11 cellular contexts compared by ENCODE assay signal in the genomic region with DNA sequence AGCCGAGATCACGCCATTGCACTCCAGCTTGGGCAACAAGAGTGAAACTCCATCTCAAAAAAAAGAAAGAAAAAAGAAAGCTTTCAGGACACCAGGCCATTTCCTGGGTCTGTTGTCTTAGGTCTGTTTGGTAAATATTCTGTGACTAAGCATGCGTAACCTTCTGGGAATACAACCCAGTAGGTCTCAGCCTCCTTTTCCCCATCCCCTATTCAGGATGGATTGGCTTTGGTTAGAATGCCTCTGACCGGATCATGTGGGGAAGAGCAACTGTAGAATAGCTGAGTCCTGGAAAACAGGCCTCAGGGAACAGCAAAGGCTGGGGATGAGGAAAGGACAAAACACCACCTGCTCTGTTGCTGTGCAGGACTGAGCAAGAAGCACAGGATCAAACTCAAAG. TPM values are rescaled to one million over a fixed set of nuclear protein-coding genes. Genes with fewer than 3 reads are reported as not detected.
A peak's percentile ranks its signal among the peaks of the same experiment; 100 is the strongest.
DNase-seq lines count a peak whose midpoint lies in the region; ATAC-seq, FAIRE-seq and TF ChIP-seq lines count a peak whose summit lies in the region.
"Had no signal": no experiment of that assay in that cellular context is flagged by ENCODE, and none has a peak within 500 bp of the region (broad histone marks: within the 10 kb centered on the region; RNA-seq: fewer than 3 reads in every experiment).

No MANE protein-coding gene starts in this region.

- WGBS in K562 (ENCODE audit: insufficient coverage, low coverage, missing lambda C conversion rate), result 97% methylated on average over 3 of the region's 4 CpGs
- 94 to 99% (median 95%) methylated on average over 4 of the region's 4 CpGs for WGBS in small intestine, 3 donors

- in situ Hi-C loops in K562 (cut with MboI), result no loop called here

- H3K4me3 Mint-ChIP-seq in natural killer cell treated with Interleukin-12 subunit alpha and Interleukin-12 subunit beta and Interleukin-15 and Interleukin-18, amount 100 ng/mL, for 72 hours, result peak overlapping the region; percentile 87

- H3K4me1 Mint-ChIP-seq in natural killer cell treated with Interleukin-12 subunit alpha and Interleukin-12 subunit beta and Interleukin-15 and Interleukin-18, amount 100 ng/mL, for 72 hours (ENCODE audit: low read depth in 2 of 2), result peaks cover 9 to 14% of the 10 kb centered on the region in 2 donors

- no peaks in the 10 kb centered on the region for H3K9me3 Mint-ChIP-seq in natural killer cell treated with Interleukin-12 subunit alpha and Interleukin-12 subunit beta and Interleukin-15 and Interleukin-18, amount 100 ng/mL, for 72 hours

- H3K27me3 Mint-ChIP-seq in natural killer cell treated with Interleukin-12 subunit alpha and Interleukin-12 subunit beta and Interleukin-15 and Interleukin-18, amount 100 ng/mL, for 72 hours, result no peaks in the 10 kb centered on the region

- CTCF ChIA-PET in K562 (lab: Yijun Ruan, JAX; ENCODE audit: low intra/inter-chr PET ratio), result no interaction called here

- peaks cover 23 to 51% (median 31%) of the 10 kb centered on the region in 10 experiments for H3K4me1 ChIP-seq in BLaER1 treated with 17β-estradiol and CSF1 and Interleukin-3, amounts not matched to agents 10 nM and 100 nM
- H3K4me1 ChIP-seq in HUES48 (ENCODE audit: control insufficient read depth, insufficient read depth, low read length) (peaks cover 9% of the 10 kb centered on the region), K562 (replicated peaks in 1 of 2; ENCODE audit: control insufficient read depth in 2 of 2, insufficient read depth in 2 of 2, low read length in 2 of 2) (peaks cover 6 to 15% of the 10 kb centered on the region in 2 experiments; a peak in 4 of 5 replicates), small intestine (ENCODE audit: control insufficient read depth in 2 of 2, insufficient read depth in 1 of 2, low read depth in 1 of 2, low read length in 1 of 2) (peaks cover 0 to 4% of the 10 kb centered on the region in 2 donors)
- H3K4me1 ChIP-seq: pancreas had no signal

- no peak for TF ChIP-seq CTCF in K562 (IDR thresholded peaks at IDR 0.05 in 2 of 3, conservative IDR thresholded peaks at IDR 0.05 in 1 of 3; ENCODE audit: insufficient read depth in 2 of 3, low read depth in 1 of 3, low read length in 3 of 3)

- TF ChIP-seq EP300 in K562 (IDR thresholded peaks at IDR 0.05; ENCODE audit: low read length), result no peak

- intact Hi-C loops in K562 (cut with micrococcal nuclease), result no loop called here

- peak overlapping the region in 2 of 11 experiments; percentile 90 to 92; a peak in 4 of 22 replicates for H3K27ac ChIP-seq in BLaER1 treated with 17β-estradiol and CSF1 and Interleukin-3, amounts not matched to agents 10 nM and 100 nM
- H3K27ac ChIP-seq in HUES48 (ENCODE audit: low read depth, low read length) (peak overlapping the region; percentile 13), K562 (ENCODE audit: extremely low read depth, low read depth, low read length) (peak overlapping the region; percentile 33; the same call in 1 of the 3 replicates), small intestine (ENCODE audit: low read depth in 1 of 2, low read length in 1 of 2) (peak overlapping the region in 1 of 2 donors; percentile 72)

- no peak for ATAC-seq in K562
- ATAC-seq in natural killer cell treated with Interleukin-12 subunit alpha and Interleukin-12 subunit beta and Interleukin-15 and Interleukin-18, amount 100 ng/mL, for 72 hours, result no peak
- no peak for ATAC-seq in HG02938 (IDR thresholded peaks at IDR 0.05; ENCODE audit: unreplicated experiment)
- no peak for ATAC-seq in HG02623 (IDR thresholded peaks at IDR 0.05; ENCODE audit: unreplicated experiment)
- ATAC-seq: pancreas had no signal

- H3K9me3 ChIP-seq in BLaER1 treated with 17β-estradiol and CSF1 and Interleukin-3, amounts not matched to agents 10 nM and 100 nM (replicated peaks in 1 of 11), result no peaks in the 10 kb centered on the region
- no peaks in the 10 kb centered on the region for H3K9me3 ChIP-seq in HUES48 (ENCODE audit: control insufficient read depth, insufficient read depth, low read length)
- no peaks in the 10 kb centered on the region for H3K9me3 ChIP-seq in K562 (replicated peaks; ENCODE audit: control insufficient read depth, insufficient read depth, low read depth, low read length)
- no peaks in the 10 kb centered on the region for H3K9me3 ChIP-seq in small intestine (ENCODE audit: control insufficient read depth, low read depth)
- H3K9me3 ChIP-seq: pancreas had no signal

- POLR2A ChIA-PET in K562 (lab: Yijun Ruan, JAX), result no interaction called here

- H3K4me2 ChIP-seq in BLaER1 treated with 17β-estradiol and CSF1 and Interleukin-3, amounts not matched to agents 10 nM and 100 nM, result peak overlapping the region; percentile 80 to 98 (median 90); a peak in 18 of 22 replicates
- H3K4me2 ChIP-seq in K562 (ENCODE audit: insufficient read depth, low read length), result no peak overlapping the region

- H3K36me3 Mint-ChIP-seq in natural killer cell treated with Interleukin-12 subunit alpha and Interleukin-12 subunit beta and Interleukin-15 and Interleukin-18, amount 100 ng/mL, for 72 hours, result no peaks in the 10 kb centered on the region

- H3K9ac ChIP-seq in BLaER1 treated with 17β-estradiol and CSF1 and Interleukin-3, amounts not matched to agents 10 nM and 100 nM, result peak overlapping the region in 8 of 11 experiments; percentile 92 to 98 (median 94); a peak in 6 of 22 replicates
- H3K9ac ChIP-seq in HUES48 (ENCODE audit: low read depth, low read length), result no peak overlapping the region
- H3K9ac ChIP-seq in K562 (ENCODE audit: insufficient read depth in 1 of 2, low read depth in 2 of 2, low read length in 2 of 2), result peak overlapping the region in 1 of 2 experiments; percentile 97; a peak in 2 of 4 replicates

- H3K79me2 ChIP-seq in K562 (ENCODE audit: control insufficient read depth, insufficient read depth, low read length), result peaks cover 17% of the 10 kb centered on the region; the same call in 2 of the 3 replicates

- H3K27ac Mint-ChIP-seq in natural killer cell treated with Interleukin-12 subunit alpha and Interleukin-12 subunit beta and Interleukin-15 and Interleukin-18, amount 100 ng/mL, for 72 hours, result peak overlapping the region; percentile 94 to 97

- FAIRE-seq in K562 (lab: Jason Lieb, UNC), result no peak
- no peak for FAIRE-seq in small intestine (lab: Jason Lieb, UNC)
- FAIRE-seq: pancreas had no signal

- H4K20me1 ChIP-seq in BLaER1 treated with 17β-estradiol and CSF1 and Interleukin-3, amounts not matched to agents 10 nM and 100 nM, result peaks cover 0 to 7% (median 0%) of the 10 kb centered on the region in 11 experiments; a peak in 1 of 22 replicates
- no peaks in the 10 kb centered on the region for H4K20me1 ChIP-seq in K562 (replicated peaks; ENCODE audit: control insufficient read depth, insufficient read depth, low read length)

- H2AFZ ChIP-seq in K562 (ENCODE audit: low read depth, low read length), result peak overlapping the region; percentile 99

- no peak overlapping the region; a peak in 1 of 20 replicates for H3K4me3 ChIP-seq in BLaER1 treated with 17β-estradiol and CSF1 and Interleukin-3, amounts not matched to agents 10 nM and 100 nM
- no peak overlapping the region for H3K4me3 ChIP-seq in HUES48 (ENCODE audit: low read depth, low read length)
- H3K4me3 ChIP-seq in K562, result no peak overlapping the region
- no peak overlapping the region for H3K4me3 ChIP-seq in small intestine (ENCODE audit: low read depth in 1 of 2, low read length in 2 of 2)

- no peaks in the 10 kb centered on the region for H3K9me1 ChIP-seq in K562 (ENCODE audit: control insufficient read depth, insufficient read depth, low read length)

- no TSS peak for BruUV-seq in K562 (replicated peaks; lab: Mats Ljungman, UMichigan)

- H3K27me3 ChIP-seq in BLaER1 treated with 17β-estradiol and CSF1 and Interleukin-3, amounts not matched to agents 10 nM and 100 nM, result no peaks in the 10 kb centered on the region
- H3K27me3 ChIP-seq in HUES48 (ENCODE audit: control insufficient read depth, insufficient read depth, low read length) (no peaks in the 10 kb centered on the region), K562 (ENCODE audit: control insufficient read depth in 2 of 2, insufficient read depth in 2 of 2, low read length in 2 of 2) (no peaks in the 10 kb centered on the region), small intestine (ENCODE audit: control insufficient read depth in 2 of 2, insufficient read depth in 2 of 2, low read length in 2 of 2) (no peaks in the 10 kb centered on the region)
- H3K27me3 ChIP-seq: pancreas had no signal

- DNase-seq in K562 (ENCODE audit: extremely low read depth in 1 of 4, low spot score in 3 of 4) (no peak), small intestine (no peak), NCI-H2029 treated with DMSO at 0.1 percent for 48 hours (lab: John Stamatoyannopoulos, UW) (no peak)
- DNase-seq in natural killer cell treated with Interleukin-12 subunit alpha and Interleukin-12 subunit beta and Interleukin-15 and Interleukin-18, amount 100 ng/mL, for 72 hours (ENCODE audit: low spot score), result no peak
- DNase-seq: Calu3, NCI-H1930 had no signal

- no peak for TF ChIP-seq POLR2A in K562 (conservative IDR thresholded peaks at IDR 0.05)

- TF ChIP-seq RAD21 in K562 (CRISPR knock-in tag; conservative IDR thresholded peaks at IDR 0.05 in 1 of 2, IDR thresholded peaks at IDR 0.05 in 1 of 2), result no peak

- H3K36me3 ChIP-seq in BLaER1 treated with 17β-estradiol and CSF1 and Interleukin-3, amounts not matched to agents 10 nM and 100 nM, result peaks cover under 1 to 7% (median 2%) of the 10 kb centered on the region in 11 experiments; a peak in 15 of 22 replicates
- peaks cover 1% of the 10 kb centered on the region; the same call in 1 of the 2 replicates for H3K36me3 ChIP-seq in HUES48 (ENCODE audit: control insufficient read depth, insufficient read depth, low read length)
- peaks cover 3% of the 10 kb centered on the region; the same call in 1 of the 3 replicates for H3K36me3 ChIP-seq in K562 (ENCODE audit: control insufficient read depth, insufficient read depth, low read length)
- H3K36me3 ChIP-seq in small intestine (ENCODE audit: control insufficient read depth in 2 of 2, insufficient read depth in 2 of 2, low read length in 2 of 2), result no peaks in the 10 kb centered on the region
- H3K36me3 ChIP-seq: pancreas had no signal

RNA-seq across cellular contexts. Expression of gene PDCL3, which starts 1.6 kb away (rescaled TPM):
- 4.8 and 6.2 TPM in 2 replicates for total RNA-seq in K562 (2011; cell fraction: chromatin; rRNA removed; ENCODE audit: low replicate concordance)
- 3.4 and 4.7 TPM in 2 replicates for total RNA-seq in K562 (2011; cell fraction: nucleolus; rRNA removed)
- total RNA-seq in K562 (2011; cell fraction: nucleoplasm; rRNA removed), result 4.8 and 5.7 TPM in 2 replicates
- total RNA-seq in K562 (2014; rRNA removed) (16.6 and 23.7 TPM in 2 replicates), K562 (2014; rRNA removed; fragmentation: Illumina TruSeq; extraction: Trizol) (23.7 and 25.8 TPM in 2 replicates), K562 (2015; rRNA removed; fragmentation: Illumina TruSeq; extraction: Trizol) (25.4 and 26.9 TPM in 2 replicates), K562 (2021) (21.3 and 22.9 TPM in 2 replicates)
- polyA plus RNA-seq in K562 (2011; rRNA removed) (22.3 and 22.4 TPM in 2 replicates), K562 (2014; fragmentation: Illumina TruSeq; extraction: Trizol) (38.4 and 41.6 TPM in 2 replicates), K562 (2014; fragmentation: Nextera tagmentation; extraction: Ambion mirVana) (10 to 100 TPM; 72.0 to 76.7 TPM), K562 (2014; rRNA removed) (36.0 and 40.5 TPM in 2 replicates), small intestine (10 to 100 TPM; 20.0 to 30.8 (median 20.4) TPM)
- polyA plus RNA-seq in K562 (2011; cell fraction: cytosol; rRNA removed), result 8.3 and 17.8 TPM in 2 replicates
- 3.4 and 5.7 TPM in 2 replicates for polyA plus RNA-seq in K562 (2011; cell fraction: nucleus; rRNA removed)
- polyA plus RNA-seq in K562 (2012), result 25.5 and 32.5 TPM in 2 replicates
- 21.9 and 22.1 TPM in 2 replicates for polyA minus RNA-seq in K562 (2011; rRNA and poly(A)+ RNA removed)
- 7.0 and 8.6 TPM in 2 replicates for polyA minus RNA-seq in K562 (2011; cell fraction: cytosol; rRNA and poly(A)+ RNA removed)
- polyA minus RNA-seq in K562 (2011; cell fraction: nucleus; rRNA and poly(A)+ RNA removed), result 2.6 and 4.2 TPM in 2 replicates
- total RNA-seq in natural killer cell treated with Interleukin-12 subunit alpha and Interleukin-12 subunit beta and Interleukin-15 and Interleukin-18, amount 100 ng/mL, for 72 hours, result 10 to 100 TPM; 22.6 to 37.6 TPM
